ENCODE assay signal across 1 cellular context in the genomic region with DNA sequence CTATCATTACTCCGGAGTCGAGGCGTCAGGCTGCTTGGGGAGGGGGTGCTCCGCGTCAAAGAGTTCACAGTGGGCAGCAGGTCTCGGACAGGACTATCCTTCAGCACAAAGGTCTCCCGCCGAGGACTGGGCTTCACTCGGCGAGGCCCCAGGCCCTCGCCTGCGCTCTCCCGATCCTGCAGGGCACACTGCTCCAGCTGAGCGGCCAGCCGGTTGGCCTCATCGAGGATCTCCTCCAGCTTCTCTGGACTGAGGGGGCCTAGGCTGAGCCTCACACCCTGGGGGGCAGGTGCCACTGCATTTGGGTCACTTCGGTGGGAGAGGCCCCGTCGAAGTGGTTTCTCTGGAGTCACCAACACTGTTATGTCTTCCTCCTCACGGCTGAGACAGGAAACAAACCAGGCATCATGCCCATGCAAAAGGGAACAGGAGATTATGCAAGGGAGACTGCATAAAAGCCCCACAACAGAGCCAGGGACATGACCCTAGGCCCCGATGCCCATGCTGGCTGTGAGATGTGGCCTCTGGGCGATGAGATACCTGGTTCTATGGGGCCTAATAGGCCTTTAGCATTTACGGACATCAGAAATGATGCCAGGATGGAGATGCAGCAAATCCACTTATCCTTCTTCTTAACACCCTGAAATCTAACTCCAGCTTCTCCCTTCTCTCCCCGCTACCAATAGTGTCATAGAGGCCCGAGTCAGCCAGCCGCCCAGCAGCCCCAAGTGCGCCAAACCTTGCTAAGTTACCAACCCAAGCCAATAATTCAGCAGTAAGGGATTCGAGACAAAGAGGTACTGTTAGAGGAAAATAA.
TF ChIP-seq lines count a peak whose summit lies in the region.

No MANE protein-coding gene starts in this region.

TF ChIP-seq in HCT116, 20 proteins besides CTCF, POLR2A, EP300 and RAD21:
- TF ChIP-seq, protein P1, sequence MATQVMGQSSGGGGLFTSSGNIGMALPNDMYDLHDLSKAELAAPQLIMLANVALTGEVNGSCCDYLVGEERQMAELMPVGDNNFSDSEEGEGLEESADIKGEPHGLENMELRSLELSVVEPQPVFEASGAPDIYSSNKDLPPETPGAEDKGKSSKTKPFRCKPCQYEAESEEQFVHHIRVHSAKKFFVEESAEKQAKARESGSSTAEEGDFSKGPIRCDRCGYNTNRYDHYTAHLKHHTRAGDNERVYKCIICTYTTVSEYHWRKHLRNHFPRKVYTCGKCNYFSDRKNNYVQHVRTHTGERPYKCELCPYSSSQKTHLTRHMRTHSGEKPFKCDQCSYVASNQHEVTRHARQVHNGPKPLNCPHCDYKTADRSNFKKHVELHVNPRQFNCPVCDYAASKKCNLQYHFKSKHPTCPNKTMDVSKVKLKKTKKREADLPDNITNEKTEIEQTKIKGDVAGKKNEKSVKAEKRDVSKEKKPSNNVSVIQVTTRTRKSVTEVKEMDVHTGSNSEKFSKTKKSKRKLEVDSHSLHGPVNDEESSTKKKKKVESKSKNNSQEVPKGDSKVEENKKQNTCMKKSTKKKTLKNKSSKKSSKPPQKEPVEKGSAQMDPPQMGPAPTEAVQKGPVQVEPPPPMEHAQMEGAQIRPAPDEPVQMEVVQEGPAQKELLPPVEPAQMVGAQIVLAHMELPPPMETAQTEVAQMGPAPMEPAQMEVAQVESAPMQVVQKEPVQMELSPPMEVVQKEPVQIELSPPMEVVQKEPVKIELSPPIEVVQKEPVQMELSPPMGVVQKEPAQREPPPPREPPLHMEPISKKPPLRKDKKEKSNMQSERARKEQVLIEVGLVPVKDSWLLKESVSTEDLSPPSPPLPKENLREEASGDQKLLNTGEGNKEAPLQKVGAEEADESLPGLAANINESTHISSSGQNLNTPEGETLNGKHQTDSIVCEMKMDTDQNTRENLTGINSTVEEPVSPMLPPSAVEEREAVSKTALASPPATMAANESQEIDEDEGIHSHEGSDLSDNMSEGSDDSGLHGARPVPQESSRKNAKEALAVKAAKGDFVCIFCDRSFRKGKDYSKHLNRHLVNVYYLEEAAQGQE (IDR thresholded peaks at IDR 0.05; ENCODE audit: low read depth), result no peak
